Comparison of ENCODE assay signal across 8 cellular contexts in genomic region chr9:41359116-41359515, GRCh38.
DNase-seq lines count a peak whose midpoint lies in the region; ATAC-seq and TF ChIP-seq lines count a peak whose summit lies in the region.
"Not testable (repeated sequence)": the region's sequence is repeated elsewhere in the genome, so short reads cannot be mapped to it uniquely, and the experiment has no call there.

No MANE protein-coding gene starts in this region.

- H3K4me3 ChIP-seq in PC-3 (ENCODE audit: low read length) (peak overlapping the region; percentile 70), iPS-15b (ENCODE audit: low read depth, low read length) (peak overlapping the region; percentile 53), stomach smooth muscle (ENCODE audit: low read length in 2 of 2) (peak overlapping the region; percentile 75 to 79)

- not testable (repeated sequence) for BruUV-seq in PC-3 (replicated peaks; lab: Mats Ljungman, UMichigan)

- not testable (repeated sequence) for H3K27me3 Mint-ChIP-seq in neural crest cell (ENCODE audit: low read depth)

- not testable (repeated sequence) for H3K9me3 Mint-ChIP-seq in neural crest cell

- not testable (repeated sequence) for H3K27ac Mint-ChIP-seq in neural crest cell (ENCODE audit: unreplicated experiment)

- not testable (repeated sequence) for H3K4me1 ChIP-seq in PC-3 (ENCODE audit: insufficient read depth, low read length); iPS-15b (ENCODE audit: control insufficient read depth, insufficient read depth, low read length); stomach smooth muscle (ENCODE audit: control insufficient read depth, insufficient read depth, low read length)

- H2AFZ ChIP-seq in PC-3 (ENCODE audit: low read length) = peak overlapping the region; percentile 64; the same call in 1 of the 2 replicates

- peak overlapping the region; percentile 92 for H3K4me3 Mint-ChIP-seq in neural crest cell

- H3K9me2 ChIP-seq in PC-3 (replicated peaks; ENCODE audit: low read length) = not testable (repeated sequence)

- peak; percentile 45 for ATAC-seq in PC-3

- not testable (repeated sequence) for H3K36me3 Mint-ChIP-seq in neural crest cell (ENCODE audit: low read depth)

- not testable (repeated sequence) for TF ChIP-seq CTCF in PC-3 (conservative IDR thresholded peaks at IDR 0.05; ENCODE audit: low read depth, low read length); neural crest cell (conservative IDR thresholded peaks at IDR 0.05)

- not testable (repeated sequence) for H3K9me3 ChIP-seq in PC-3 (ENCODE audit: low read length); iPS-15b (ENCODE audit: control insufficient read depth, insufficient read depth, low read length); stomach smooth muscle (ENCODE audit: control insufficient read depth in 2 of 2, low read length in 2 of 2)

- CTCF ChIA-PET in PC-3 (lab: Charles Lee) = not testable (repeated sequence)

- not testable (repeated sequence) for H3K36me3 ChIP-seq in PC-3 (ENCODE audit: low read depth, low read length); iPS-15b (ENCODE audit: control insufficient read depth, insufficient read depth, low read length); stomach smooth muscle (ENCODE audit: control insufficient read depth in 2 of 2, insufficient read depth in 2 of 2, low read length in 2 of 2)

- POLR2A ChIA-PET in PC-3 (lab: Charles Lee; ENCODE audit: unreplicated experiment) = not testable (repeated sequence)

- intact Hi-C loops in PC-3 (cut with micrococcal nuclease) = not testable (repeated sequence)

- peak overlapping the region; percentile 65 for H3K4me2 ChIP-seq in PC-3 (ENCODE audit: low read length)

- H3K9ac ChIP-seq in PC-3 (ENCODE audit: low read length) (peak overlapping the region; percentile 38; the same call in 1 of the 2 replicates), stomach smooth muscle (ENCODE audit: low read length in 2 of 2) (peak overlapping the region; percentile 51 to 60)
- not testable (repeated sequence) for H3K9ac ChIP-seq in iPS-15b (ENCODE audit: low read depth, low read length)

- not testable (repeated sequence) for H3K79me2 ChIP-seq in PC-3 (ENCODE audit: low read length)

- peak; percentile 43 for DNase-seq in DMS53 (lab: John Stamatoyannopoulos, UW)
- DNase-seq in HS-5 (ENCODE audit: low read depth) = peak; percentile 19
- not testable (repeated sequence) for DNase-seq in PC-3; neural crest cell (ENCODE audit: low read depth, low spot score)
- peak; percentile 36 for DNase-seq in activated CD8-positive, alpha-beta memory T cell treated with anti-CD3 and anti-CD28 coated beads, Interleukin-2, amount 50 U/mL, for 4 hours
- peak; percentile 17 to 55 for DNase-seq in dermis microvascular lymphatic vessel endothelial cell (ENCODE audit: low read depth in 2 of 2)

- H3K27me3 ChIP-seq in PC-3 (ENCODE audit: low read length); iPS-15b (ENCODE audit: control insufficient read depth, insufficient read depth, low read length); stomach smooth muscle (ENCODE audit: control insufficient read depth in 1 of 2, insufficient read depth in 2 of 2, low read length in 2 of 2): not testable (repeated sequence)

- not testable (repeated sequence) for H3K4me1 Mint-ChIP-seq in neural crest cell

- not testable (repeated sequence) for H3F3A ChIP-seq in PC-3 (ENCODE audit: low read length, unreplicated experiment)

- not testable (repeated sequence) for H4K20me1 ChIP-seq in PC-3 (ENCODE audit: low read length)

- H3K27ac ChIP-seq in PC-3 (ENCODE audit: low read length); stomach smooth muscle (ENCODE audit: low read length): not testable (repeated sequence)
